ENCODE assay signal across 12 cellular contexts in genomic region chr22:20174785-20175596, GRCh38. TPM values are rescaled to one million over a fixed set of nuclear protein-coding genes. Genes with fewer than 3 reads are reported as not detected.
DNase-seq lines count a peak whose midpoint lies in the region; ATAC-seq and TF ChIP-seq lines count a peak whose summit lies in the region.
"Had no signal": no experiment of that assay in that cellular context is flagged by ENCODE, and none has a peak within 500 bp of the region (broad histone marks: within the 10 kb centered on the region; RNA-seq: fewer than 3 reads in every experiment).

No MANE protein-coding gene starts in this region.

- H3K27ac Mint-ChIP-seq in activated CD8-positive, alpha-beta T cell treated with anti-CD3 and anti-CD28 coated beads for 36 hours: no peak overlapping the region
- H3K27ac Mint-ChIP-seq: activated naive CD8-positive, alpha-beta T cell; CD4-positive, alpha-beta T cell had no signal

- no peaks in the 10 kb centered on the region for H3K36me3 ChIP-seq in left ventricle myocardium inferior

- CTCF ChIA-PET in RWPE1 (lab: Yijun Ruan, JAX): interaction anchor here (0.6 to 1.1 kb wide), 3 partner anchors 19 to 110 kb away, joined by 3 to 8 read pairs (median 3); no protein-coding TSS in a partner anchor
- CTCF ChIA-PET in activated CD8-positive, alpha-beta T cell treated with anti-CD3 and anti-CD28 coated beads for 36 hours (lab: Charles Lee): interaction anchor here (0.5 to 1.5 kb wide), 2 partner anchors 84 to 718 kb away, joined by 3 read pairs; no protein-coding TSS in a partner anchor

- no peaks in the 10 kb centered on the region for H3K36me3 Mint-ChIP-seq in activated CD8-positive, alpha-beta T cell treated with anti-CD3 and anti-CD28 coated beads for 36 hours (ENCODE audit: low read depth)
- H3K36me3 Mint-ChIP-seq: activated naive CD8-positive, alpha-beta T cell had no signal

- H3K4me3 ChIP-seq in left ventricle myocardium inferior (no peak overlapping the region), fibroblast of villous mesenchyme (ENCODE audit: low read depth, low read length) (no peak overlapping the region)

- H3K4me3 Mint-ChIP-seq in activated CD8-positive, alpha-beta T cell treated with anti-CD3 and anti-CD28 coated beads for 36 hours: no peak overlapping the region
- H3K4me3 Mint-ChIP-seq: activated naive CD8-positive, alpha-beta T cell; CD4-positive, alpha-beta T cell had no signal

- no peak overlapping the region for H3K27ac ChIP-seq in left ventricle myocardium inferior (replicated peaks)
- H3K27ac ChIP-seq in RWPE1: no peak overlapping the region

- ATAC-seq in left ventricle myocardium superior (no peak), GM21529 (IDR thresholded peaks at IDR 0.05; ENCODE audit: unreplicated experiment) (no peak), GM19467 (IDR thresholded peaks at IDR 0.05; ENCODE audit: unreplicated experiment) (no peak)
- no peak for ATAC-seq in activated CD8-positive, alpha-beta T cell treated with anti-CD3 and anti-CD28 coated beads for 36 hours

- POLR2A ChIA-PET in RWPE1 (lab: Yijun Ruan, JAX; ENCODE audit: low non-redundant PET): no interaction called here
- POLR2A ChIA-PET in activated CD8-positive, alpha-beta T cell treated with anti-CD3 and anti-CD28 coated beads for 36 hours (lab: Charles Lee): no interaction called here

- H3K27me3 Mint-ChIP-seq in activated CD8-positive, alpha-beta T cell treated with anti-CD3 and anti-CD28 coated beads for 36 hours: no peaks in the 10 kb centered on the region
- H3K27me3 Mint-ChIP-seq: activated naive CD8-positive, alpha-beta T cell; CD4-positive, alpha-beta T cell had no signal

- no peaks in the 10 kb centered on the region for H3K9me3 ChIP-seq in left ventricle myocardium inferior (replicated peaks)

- TF ChIP-seq CTCF in left ventricle myocardium inferior (IDR thresholded peaks at IDR 0.05; ENCODE audit: borderline replicate concordance): peak; percentile 45
- no peak for TF ChIP-seq CTCF in RWPE1 (conservative IDR thresholded peaks at IDR 0.05; ENCODE audit: low read depth)
- peak; percentile 36 for TF ChIP-seq CTCF in fibroblast of villous mesenchyme (IDR thresholded peaks at IDR 0.05; ENCODE audit: insufficient read depth, low read depth, low read length)
- TF ChIP-seq CTCF in activated CD8-positive, alpha-beta T cell treated with anti-CD3 and anti-CD28 coated beads for 36 hours (IDR thresholded peaks at IDR 0.05): no peak

- DNase-seq in left ventricle myocardium inferior: no peak
- DNase-seq in left ventricle myocardium superior: no peak
- peak; percentile 10 for DNase-seq in RWPE1 (ENCODE audit: low spot score)
- DNase-seq in fibroblast of villous mesenchyme (ENCODE audit: low read depth): peak; percentile 13
- DNase-seq in activated CD4-positive, alpha-beta T cell treated with anti-CD3 and anti-CD28 coated beads, Interleukin-2, amount 50 U/mL, for 1 hour: no peak
- DNase-seq in activated CD8-positive, alpha-beta T cell treated with anti-CD3 and anti-CD28 coated beads for 36 hours: no peak
- DNase-seq: activated CD4-positive, alpha-beta T cell treated with anti-CD3 and anti-CD28 coated beads, Interleukin-2, amount 50 U/mL, for 48 hours; CD4-positive, alpha-beta T cell; NCI-H1417 treated with DMSO at 0.1 percent for 48 hours had no signal

- no peaks in the 10 kb centered on the region for H3K9me3 Mint-ChIP-seq in activated CD8-positive, alpha-beta T cell treated with anti-CD3 and anti-CD28 coated beads for 36 hours
- H3K9me3 Mint-ChIP-seq: CD4-positive, alpha-beta T cell had no signal

- H3K4me1 ChIP-seq in left ventricle myocardium inferior: no peaks in the 10 kb centered on the region

- intact Hi-C loops in left ventricle myocardium inferior (cut with micrococcal nuclease) (no loop called here), left ventricle myocardium superior (cut with micrococcal nuclease) (no loop called here)
- intact Hi-C loops in activated CD8-positive, alpha-beta T cell treated with anti-CD3 and anti-CD28 coated beads for 36 hours (cut with micrococcal nuclease): no loop called here

- no peaks in the 10 kb centered on the region for H3K4me1 Mint-ChIP-seq in activated CD8-positive, alpha-beta T cell treated with anti-CD3 and anti-CD28 coated beads for 36 hours (ENCODE audit: low read depth)

- H3K27me3 ChIP-seq in left ventricle myocardium inferior (ENCODE audit: low read depth): no peaks in the 10 kb centered on the region

RNA-seq across cellular contexts. Expression of gene CCDC188, which starts 24.1 kb away (rescaled TPM):
- total RNA-seq in left ventricle myocardium inferior: not detected
- 0.27 TPM for total RNA-seq in left ventricle myocardium superior
- 0.43 and 0.97 TPM in 2 replicates for total RNA-seq in fibroblast of villous mesenchyme
- not detected for total RNA-seq in activated CD8-positive, alpha-beta T cell treated with anti-CD3 and anti-CD28 coated beads for 36 hours
- total RNA-seq: CD4-positive, alpha-beta T cell had no signal

RNA-seq across cellular contexts. Expression of gene ZDHHC8, which starts 43.4 kb away (rescaled TPM):
- total RNA-seq in left ventricle myocardium inferior (42.4 TPM), left ventricle myocardium superior (51.6 TPM), fibroblast of villous mesenchyme (8.1 and 10.8 TPM in 2 replicates)
- 10 to 100 TPM; 44.5 to 44.8 TPM for total RNA-seq in activated CD8-positive, alpha-beta T cell treated with anti-CD3 and anti-CD28 coated beads for 36 hours

RNA-seq across cellular contexts. Expression of gene TRMT2A, which starts 58.0 kb away (rescaled TPM):
- 27.8 TPM for total RNA-seq in left ventricle myocardium inferior
- 28.5 TPM for total RNA-seq in left ventricle myocardium superior
- total RNA-seq in fibroblast of villous mesenchyme: 35.4 and 45.3 TPM in 2 replicates
- total RNA-seq in activated CD8-positive, alpha-beta T cell treated with anti-CD3 and anti-CD28 coated beads for 36 hours: 100 to 1,000 TPM; 101 to 105 TPM

RNA-seq across cellular contexts. Expression of gene RANBP1, which starts 59.1 kb away (rescaled TPM):
- total RNA-seq in left ventricle myocardium inferior: 39.6 TPM
- 36.6 TPM for total RNA-seq in left ventricle myocardium superior
- 200 and 206 TPM in 2 replicates for total RNA-seq in fibroblast of villous mesenchyme
- 100 to 1,000 TPM; 411 to 412 TPM for total RNA-seq in activated CD8-positive, alpha-beta T cell treated with anti-CD3 and anti-CD28 coated beads for 36 hours

Comparison
In these comparisons a context has a peak if more than half of its experiments do, and no peak if none do; other contexts are left out.
1. DNase-seq: peak in RWPE1 (single experiment) and fibroblast of villous mesenchyme (single experiment); none in left ventricle myocardium inferior (single experiment), left ventricle myocardium superior (single experiment), activated CD4-positive, alpha-beta T cell treated with anti-CD3 and anti-CD28 coated beads, Interleukin-2, amount 50 U/mL, for 1 hour (single experiment) and activated CD8-positive, alpha-beta T cell treated with anti-CD3 and anti-CD28 coated beads for 36 hours (single experiment).
2. CTCF ChIP-seq: peak in left ventricle myocardium inferior (single experiment) and fibroblast of villous mesenchyme (single experiment); none in RWPE1 (single experiment) and activated CD8-positive, alpha-beta T cell treated with anti-CD3 and anti-CD28 coated beads for 36 hours (single experiment).